ENCODE assay signal across 1 cellular context in genomic region chr12:52533686-52534470, GRCh38.
TF ChIP-seq lines count a peak whose summit lies in the region.

No MANE protein-coding gene starts in this region.

TF ChIP-seq in K562, 482 proteins besides CTCF, POLR2A, EP300 and RAD21:
- no peak for TF ChIP-seq NEUROD1 (IDR thresholded peaks at IDR 0.05; ENCODE audit: borderline replicate concordance, low read depth, low read length, partially characterized antibody)
- no peak for TF ChIP-seq E2F6 (IDR thresholded peaks at IDR 0.05; ENCODE audit: borderline replicate concordance in 1 of 2, extremely low read depth in 1 of 2, insufficient read depth in 1 of 2, insufficient read length in 1 of 2, low read depth in 1 of 2, low read length in 1 of 2, poor library complexity in 1 of 2, severe bottlenecking in 1 of 2)
- TF ChIP-seq ZNF583 (CRISPR knock-in tag; IDR thresholded peaks at IDR 0.05): no peak
- TF ChIP-seq DEAF1 (CRISPR knock-in tag; IDR thresholded peaks at IDR 0.05): no peak
- peak; percentile 19; the same call in 1 of the 2 replicates for TF ChIP-seq ZNF316 (IDR thresholded peaks at IDR 0.05)
